Comparison of ENCODE assay signal across 21 cellular contexts in genomic region chr1:96927125-96927524, GRCh38.
A peak's percentile ranks its signal among the peaks of the same experiment; 100 is the strongest.
DNase-seq lines count a peak whose midpoint lies in the region; ATAC-seq and TF ChIP-seq lines count a peak whose summit lies in the region.
"Had no signal": no experiment of that assay in that cellular context is flagged by ENCODE, and none has a peak within 500 bp of the region (broad histone marks: within the 10 kb centered on the region; RNA-seq: fewer than 3 reads in every experiment).

No MANE protein-coding gene starts in this region.

- no peak overlapping the region for H3K27ac ChIP-seq in upper lobe of right lung
- H3K27ac ChIP-seq: psoas muscle, thoracic aorta, WERI-Rb-1 had no signal

- H3K27ac Mint-ChIP-seq in activated naive CD8-positive, alpha-beta T cell treated with anti-CD3 and anti-CD28 coated beads for 36 hours: no peak overlapping the region
- H3K27ac Mint-ChIP-seq in activated naive CD8-positive, alpha-beta T cell treated with anti-CD3 and anti-CD28 coated beads, Interleukin-2, amount 50 U/mL, for 24 hours: no peak overlapping the region
- no peak overlapping the region for H3K27ac Mint-ChIP-seq in WTC11
- H3K27ac Mint-ChIP-seq in activated CD4-positive, alpha-beta memory T cell treated with anti-CD3 and anti-CD28 coated beads for 36 hours: no peak overlapping the region
- H3K27ac Mint-ChIP-seq: CD8-positive, alpha-beta T cell; mesothelial cell of epicardium had no signal

- no peaks in the 10 kb centered on the region for H3K4me1 Mint-ChIP-seq in activated naive CD8-positive, alpha-beta T cell treated with anti-CD3 and anti-CD28 coated beads for 36 hours
- H3K4me1 Mint-ChIP-seq in activated naive CD8-positive, alpha-beta T cell treated with anti-CD3 and anti-CD28 coated beads, Interleukin-2, amount 50 U/mL, for 24 hours: no peaks in the 10 kb centered on the region
- H3K4me1 Mint-ChIP-seq in WTC11: peaks cover 3% of the 10 kb centered on the region; the same call in 1 of the 2 replicates
- H3K4me1 Mint-ChIP-seq in activated CD4-positive, alpha-beta memory T cell treated with anti-CD3 and anti-CD28 coated beads for 36 hours (ENCODE audit: low read depth): no peaks in the 10 kb centered on the region
- H3K4me1 Mint-ChIP-seq in activated T-cell treated with anti-CD3 and anti-CD28 coated beads, Interleukin-2, amount 50 U/mL, for 4 hours (ENCODE audit: low read depth): no peaks in the 10 kb centered on the region
- H3K4me1 Mint-ChIP-seq: mesothelial cell of epicardium, neural crest cell had no signal

- no peaks in the 10 kb centered on the region for H3K4me1 ChIP-seq in upper lobe of right lung
- H3K4me1 ChIP-seq: psoas muscle had no signal

- peaks cover 9% of the 10 kb centered on the region for H3K9me3 ChIP-seq in upper lobe of right lung

- CTCF ChIA-PET in WTC11 (lab: Charles Lee): interaction anchor here (0.6 kb wide), 1 partner anchor 221 kb away, joined by 3 read pairs; no protein-coding TSS in a partner anchor
- CTCF ChIA-PET in activated CD4-positive, alpha-beta memory T cell treated with anti-CD3 and anti-CD28 coated beads for 36 hours (lab: Charles Lee): no interaction called here

- POLR2A ChIA-PET in WTC11 (lab: Charles Lee): no interaction called here
- POLR2A ChIA-PET in activated CD4-positive, alpha-beta memory T cell treated with anti-CD3 and anti-CD28 coated beads for 36 hours (lab: Charles Lee): no interaction called here

- H3K27me3 ChIP-seq in upper lobe of right lung: no peaks in the 10 kb centered on the region

- H3K27me3 Mint-ChIP-seq in activated naive CD8-positive, alpha-beta T cell treated with anti-CD3 and anti-CD28 coated beads for 36 hours: peaks cover 9% of the 10 kb centered on the region
- H3K27me3 Mint-ChIP-seq in activated naive CD8-positive, alpha-beta T cell treated with anti-CD3 and anti-CD28 coated beads, Interleukin-2, amount 50 U/mL, for 24 hours: peaks cover 2% of the 10 kb centered on the region
- H3K27me3 Mint-ChIP-seq in WTC11 (ENCODE audit: low read depth): no peaks in the 10 kb centered on the region
- peaks cover 4% of the 10 kb centered on the region for H3K27me3 Mint-ChIP-seq in activated CD4-positive, alpha-beta memory T cell treated with anti-CD3 and anti-CD28 coated beads for 36 hours
- H3K27me3 Mint-ChIP-seq in activated T-cell treated with anti-CD3 and anti-CD28 coated beads, Interleukin-2, amount 50 U/mL, for 4 hours (ENCODE audit: low read depth): peaks cover 2% of the 10 kb centered on the region

- no peak overlapping the region for H3K4me3 Mint-ChIP-seq in activated naive CD8-positive, alpha-beta T cell treated with anti-CD3 and anti-CD28 coated beads for 36 hours
- no peak overlapping the region for H3K4me3 Mint-ChIP-seq in activated naive CD8-positive, alpha-beta T cell treated with anti-CD3 and anti-CD28 coated beads, Interleukin-2, amount 50 U/mL, for 24 hours
- H3K4me3 Mint-ChIP-seq in WTC11: no peak overlapping the region
- H3K4me3 Mint-ChIP-seq in activated CD4-positive, alpha-beta memory T cell treated with anti-CD3 and anti-CD28 coated beads for 36 hours: no peak overlapping the region
- no peak overlapping the region for H3K4me3 Mint-ChIP-seq in activated T-cell treated with anti-CD3 and anti-CD28 coated beads, Interleukin-2, amount 50 U/mL, for 4 hours
- H3K4me3 Mint-ChIP-seq: CD8-positive, alpha-beta T cell; mesothelial cell of epicardium; neural crest cell had no signal

- H3K36me3 ChIP-seq in upper lobe of right lung: no peaks in the 10 kb centered on the region
- H3K36me3 ChIP-seq: thoracic aorta, WERI-Rb-1 had no signal

- TF ChIP-seq CTCF in WTC11 (IDR thresholded peaks at IDR 0.05) (no peak), upper lobe of right lung (IDR thresholded peaks at IDR 0.05) (no peak)

- H3K36me3 Mint-ChIP-seq in activated naive CD8-positive, alpha-beta T cell treated with anti-CD3 and anti-CD28 coated beads for 36 hours: no peaks in the 10 kb centered on the region
- H3K36me3 Mint-ChIP-seq in activated naive CD8-positive, alpha-beta T cell treated with anti-CD3 and anti-CD28 coated beads, Interleukin-2, amount 50 U/mL, for 24 hours (ENCODE audit: low read depth): no peaks in the 10 kb centered on the region
- peaks cover 32% of the 10 kb centered on the region for H3K36me3 Mint-ChIP-seq in WTC11
- H3K36me3 Mint-ChIP-seq in activated CD4-positive, alpha-beta memory T cell treated with anti-CD3 and anti-CD28 coated beads for 36 hours: no peaks in the 10 kb centered on the region
- no peaks in the 10 kb centered on the region for H3K36me3 Mint-ChIP-seq in activated T-cell treated with anti-CD3 and anti-CD28 coated beads, Interleukin-2, amount 50 U/mL, for 4 hours (ENCODE audit: insufficient read depth)
- H3K36me3 Mint-ChIP-seq: CD8-positive, alpha-beta T cell had no signal

- peaks cover 17% of the 10 kb centered on the region for H3K9me3 Mint-ChIP-seq in activated naive CD8-positive, alpha-beta T cell treated with anti-CD3 and anti-CD28 coated beads for 36 hours
- H3K9me3 Mint-ChIP-seq in activated naive CD8-positive, alpha-beta T cell treated with anti-CD3 and anti-CD28 coated beads, Interleukin-2, amount 50 U/mL, for 24 hours: peaks cover 28% of the 10 kb centered on the region
- H3K9me3 Mint-ChIP-seq in WTC11: peaks cover 55% of the 10 kb centered on the region
- H3K9me3 Mint-ChIP-seq in activated CD4-positive, alpha-beta memory T cell treated with anti-CD3 and anti-CD28 coated beads for 36 hours: peaks cover 22% of the 10 kb centered on the region
- peaks cover 20% of the 10 kb centered on the region for H3K9me3 Mint-ChIP-seq in activated T-cell treated with anti-CD3 and anti-CD28 coated beads, Interleukin-2, amount 50 U/mL, for 4 hours

- intact Hi-C loops in upper lobe of right lung (cut with DNase I): no loop called here
- intact Hi-C loops in activated CD4-positive, alpha-beta memory T cell treated with anti-CD3 and anti-CD28 coated beads for 36 hours (cut with micrococcal nuclease): no loop called here

- peak; percentile 3 for DNase-seq in activated naive CD8-positive, alpha-beta T cell treated with anti-CD3 and anti-CD28 coated beads for 36 hours
- no peak for DNase-seq in activated naive CD8-positive, alpha-beta T cell treated with anti-CD3 and anti-CD28 coated beads, Interleukin-2, amount 50 U/mL, for 24 hours
- no peak for DNase-seq in WTC11 (ENCODE audit: low spot score)
- peak; percentile 40 for DNase-seq in fibroblast of peridontal ligament (ENCODE audit: extremely low read depth)
- no peak for DNase-seq in T-helper 1 cell
- DNase-seq in upper lobe of right lung: no peak
- no peak for DNase-seq in activated CD4-positive, alpha-beta memory T cell treated with anti-CD3 and anti-CD28 coated beads for 36 hours
- no peak for DNase-seq in activated T-cell treated with anti-CD3 and anti-CD28 coated beads, Interleukin-2, amount 50 U/mL, for 4 hours
- DNase-seq: amygdala; CD8-positive, alpha-beta T cell; DMS79; foreskin melanocyte; left colon; NCI-H2029; NCI-H510A; psoas muscle; SW 1271; WERI-Rb-1 had no signal

- H3K4me3 ChIP-seq in upper lobe of right lung: no peak overlapping the region
- H3K4me3 ChIP-seq: psoas muscle, thoracic aorta had no signal

- no peak for ATAC-seq in activated naive CD8-positive, alpha-beta T cell treated with anti-CD3 and anti-CD28 coated beads, Interleukin-2, amount 50 U/mL, for 24 hours
- peak; percentile 24; the same call in 1 of the 2 replicates for ATAC-seq in WTC11
- no peak for ATAC-seq in upper lobe of right lung
- no peak for ATAC-seq in activated T-cell treated with anti-CD3 and anti-CD28 coated beads, Interleukin-2, amount 50 U/mL, for 4 hours
- ATAC-seq: CD8-positive, alpha-beta T cell; left colon; psoas muscle had no signal

TF ChIP-seq in WTC11, 78 proteins besides CTCF, POLR2A, EP300 and RAD21:
- TF ChIP-seq NR2C2 (CRISPR knock-in tag; IDR thresholded peaks at IDR 0.05) (no peak), EMX1 (CRISPR knock-in tag; IDR thresholded peaks at IDR 0.05) (no peak), ZNF532 (CRISPR knock-in tag; IDR thresholded peaks at IDR 0.05; ENCODE audit: borderline replicate concordance) (no peak)
TF ChIP-seq in WTC11: peak in this region for 0.

Comparison
In these comparisons a context has a peak if more than half of its experiments do, and no peak if none do; other contexts are left out.
1. DNase-seq: peak in activated naive CD8-positive, alpha-beta T cell treated with anti-CD3 and anti-CD28 coated beads for 36 hours (single experiment) and fibroblast of peridontal ligament (single experiment); none in activated naive CD8-positive, alpha-beta T cell treated with anti-CD3 and anti-CD28 coated beads, Interleukin-2, amount 50 U/mL, for 24 hours (single experiment), WTC11 (single experiment), T-helper 1 cell (0 of 5), upper lobe of right lung (single experiment), activated CD4-positive, alpha-beta memory T cell treated with anti-CD3 and anti-CD28 coated beads for 36 hours (single experiment) and activated T-cell treated with anti-CD3 and anti-CD28 coated beads, Interleukin-2, amount 50 U/mL, for 4 hours (single experiment).